ENCODE assay signal across 8 cellular contexts in genomic region chr1:5915587-5916571, GRCh38.
A peak's percentile ranks its signal among the peaks of the same experiment; 100 is the strongest.
DNase-seq lines count a peak whose midpoint lies in the region; ATAC-seq and TF ChIP-seq lines count a peak whose summit lies in the region.

No MANE protein-coding gene starts in this region.

- H3K9me3 ChIP-seq in HEK293 (ENCODE audit: control insufficient read depth, insufficient read depth, low read depth, low read length) (no peaks in the 10 kb centered on the region), lower lobe of right lung (no peaks in the 10 kb centered on the region), thyroid gland (no peaks in the 10 kb centered on the region), MG63 (no peaks in the 10 kb centered on the region)

- no peaks in the 10 kb centered on the region for H3K4me1 ChIP-seq in HEK293 (ENCODE audit: control insufficient read depth, insufficient read depth, low read length)
- peaks cover 6% of the 10 kb centered on the region for H3K4me1 ChIP-seq in lower lobe of right lung
- peaks cover 0 to 5% of the 10 kb centered on the region in 2 donors for H3K4me1 ChIP-seq in thyroid gland

- ATAC-seq in lower lobe of right lung: peak in 1 of 2 donors; percentile 46

- no peaks in the 10 kb centered on the region for H3K27me3 Mint-ChIP-seq in T-helper 1 cell treated with Interleukin-12 subunit alpha and Interleukin-12 subunit beta and Interleukin-4 antibody, amounts not matched to agents 30 μg/mL and 1 μg/mL, for 36 hours (ENCODE audit: low read depth)

- H3K9me3 Mint-ChIP-seq in T-helper 1 cell treated with Interleukin-12 subunit alpha and Interleukin-12 subunit beta and Interleukin-4 antibody, amounts not matched to agents 30 μg/mL and 1 μg/mL, for 36 hours: no peaks in the 10 kb centered on the region

- POLR2A ChIA-PET in HEK293 (lab: Yijun Ruan, JAX): no interaction called here

- H3K4me3 ChIP-seq in HEK293 (ENCODE audit: low read depth, low read length) (no peak overlapping the region), lower lobe of right lung (no peak overlapping the region), thyroid gland (replicated peaks in 1 of 3) (no peak overlapping the region), MG63 (no peak overlapping the region)

- H3K27me3 ChIP-seq in lower lobe of right lung (ENCODE audit: low read depth): no peaks in the 10 kb centered on the region
- H3K27me3 ChIP-seq in thyroid gland: no peaks in the 10 kb centered on the region
- no peaks in the 10 kb centered on the region for H3K27me3 ChIP-seq in MG63

- no peak for TF ChIP-seq POLR2A in thyroid gland (IDR thresholded peaks at IDR 0.05)

- peaks cover 6% of the 10 kb centered on the region for H3K4me1 Mint-ChIP-seq in T-helper 1 cell treated with Interleukin-12 subunit alpha and Interleukin-12 subunit beta and Interleukin-4 antibody, amounts not matched to agents 30 μg/mL and 1 μg/mL, for 36 hours (ENCODE audit: low read depth)

- peak; percentile 6 for DNase-seq in COR-L47 (lab: John Stamatoyannopoulos, UW)
- peak; percentile 51 for DNase-seq in dedifferentiated amniotic fluid mesenchymal stem cell (ENCODE audit: extremely low spot score)
- DNase-seq in lower lobe of right lung: no peak
- peak; percentile 43 to 44 for DNase-seq in thyroid gland
- no peak for DNase-seq in HK-2 (ENCODE audit: unreplicated experiment)
- no peak for DNase-seq in MG63

- no peaks in the 10 kb centered on the region for H3K36me3 Mint-ChIP-seq in T-helper 1 cell treated with Interleukin-12 subunit alpha and Interleukin-12 subunit beta and Interleukin-4 antibody, amounts not matched to agents 30 μg/mL and 1 μg/mL, for 36 hours (ENCODE audit: low read depth)

- 37 to 54% methylated on average over 7 to 11 of the region's 11 CpGs for WGBS in thyroid gland, 2 donors

- H3K27ac ChIP-seq in HEK293 (ENCODE audit: extremely low read depth, low read depth, low read length): no peak overlapping the region
- no peak overlapping the region for H3K27ac ChIP-seq in lower lobe of right lung
- H3K27ac ChIP-seq in thyroid gland: no peak overlapping the region

- H3K36me3 ChIP-seq in HEK293 (ENCODE audit: control insufficient read depth in 2 of 2, insufficient read depth in 1 of 2, low read length in 2 of 2): no peaks in the 10 kb centered on the region
- H3K36me3 ChIP-seq in lower lobe of right lung: peaks cover 3% of the 10 kb centered on the region
- no peaks in the 10 kb centered on the region for H3K36me3 ChIP-seq in thyroid gland
- H3K36me3 ChIP-seq in MG63: no peaks in the 10 kb centered on the region

- no peak overlapping the region for H3K4me3 Mint-ChIP-seq in T-helper 1 cell treated with Interleukin-12 subunit alpha and Interleukin-12 subunit beta and Interleukin-4 antibody, amounts not matched to agents 30 μg/mL and 1 μg/mL, for 36 hours

- CTCF ChIA-PET in HEK293 (lab: Yijun Ruan, JAX): interaction anchor here (0.7 to 1.6 kb wide), 7 partner anchors 9 to 1487 kb away, joined by 3 to 11 read pairs (median 3); no protein-coding TSS in a partner anchor

- H3K27ac Mint-ChIP-seq in T-helper 1 cell treated with Interleukin-12 subunit alpha and Interleukin-12 subunit beta and Interleukin-4 antibody, amounts not matched to agents 30 μg/mL and 1 μg/mL, for 36 hours: peak overlapping the region; percentile 54

- TF ChIP-seq CTCF in HEK293 (tag by site-specific recombination; IDR thresholded peaks at IDR 0.05): peak; percentile 38; the same call in 1 of the 2 replicates
- TF ChIP-seq CTCF in lower lobe of right lung (IDR thresholded peaks at IDR 0.05): peak; percentile 65
- peak in 5 of 6 experiments; percentile 25 to 69 (median 64) for TF ChIP-seq CTCF in thyroid gland (IDR thresholded peaks at IDR 0.05)

- intact Hi-C loops in lower lobe of right lung (cut with DNase I): no loop called here
- intact Hi-C loops in thyroid gland (cut with DNase I): no loop called here

TF ChIP-seq in HEK293, 187 proteins besides CTCF, POLR2A, EP300 and RAD21:
- no peak for TF ChIP-seq ZNF658 (tag by site-specific recombination; IDR thresholded peaks at IDR 0.05)
- no peak for TF ChIP-seq ZSCAN16 (tag by site-specific recombination; IDR thresholded peaks at IDR 0.05)
- TF ChIP-seq ZNF214 (tag by site-specific recombination; IDR thresholded peaks at IDR 0.05; ENCODE audit: borderline replicate concordance): no peak
- peak; percentile 62 for TF ChIP-seq ZNF654 (tag by site-specific recombination; IDR thresholded peaks at IDR 0.05; ENCODE audit: low read depth)
- TF ChIP-seq, protein P1, sequence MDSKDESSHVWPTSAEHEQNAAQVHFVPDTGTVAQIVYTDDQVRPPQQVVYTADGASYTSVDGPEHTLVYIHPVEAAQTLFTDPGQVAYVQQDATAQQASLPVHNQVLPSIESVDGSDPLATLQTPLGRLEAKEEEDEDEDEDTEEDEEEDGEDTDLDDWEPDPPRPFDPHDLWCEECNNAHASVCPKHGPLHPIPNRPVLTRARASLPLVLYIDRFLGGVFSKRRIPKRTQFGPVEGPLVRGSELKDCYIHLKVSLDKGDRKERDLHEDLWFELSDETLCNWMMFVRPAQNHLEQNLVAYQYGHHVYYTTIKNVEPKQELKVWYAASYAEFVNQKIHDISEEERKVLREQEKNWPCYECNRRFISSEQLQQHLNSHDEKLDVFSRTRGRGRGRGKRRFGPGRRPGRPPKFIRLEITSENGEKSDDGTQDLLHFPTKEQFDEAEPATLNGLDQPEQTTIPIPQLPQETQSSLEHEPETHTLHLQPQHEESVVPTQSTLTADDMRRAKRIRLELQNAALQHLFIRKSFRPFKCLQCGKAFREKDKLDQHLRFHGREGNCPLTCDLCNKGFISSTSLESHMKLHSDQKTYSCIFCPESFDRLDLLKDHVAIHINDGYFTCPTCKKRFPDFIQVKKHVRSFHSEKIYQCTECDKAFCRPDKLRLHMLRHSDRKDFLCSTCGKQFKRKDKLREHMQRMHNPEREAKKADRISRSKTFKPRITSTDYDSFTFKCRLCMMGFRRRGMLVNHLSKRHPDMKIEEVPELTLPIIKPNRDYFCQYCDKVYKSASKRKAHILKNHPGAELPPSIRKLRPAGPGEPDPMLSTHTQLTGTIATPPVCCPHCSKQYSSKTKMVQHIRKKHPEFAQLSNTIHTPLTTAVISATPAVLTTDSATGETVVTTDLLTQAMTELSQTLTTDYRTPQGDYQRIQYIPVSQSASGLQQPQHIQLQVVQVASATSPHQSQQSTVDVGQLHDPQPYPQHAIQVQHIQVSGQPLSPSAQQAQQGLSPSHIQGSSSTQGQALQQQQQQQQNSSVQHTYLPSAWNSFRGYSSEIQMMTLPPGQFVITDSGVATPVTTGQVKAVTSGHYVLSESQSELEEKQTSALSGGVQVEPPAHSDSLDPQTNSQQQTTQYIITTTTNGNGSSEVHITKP (tag by site-specific recombination; IDR thresholded peaks at IDR 0.05): peak; percentile 59
- no peak for TF ChIP-seq ZNF23 (tag by site-specific recombination; IDR thresholded peaks at IDR 0.05; ENCODE audit: borderline replicate concordance)
- 0 out of 2 replicates have a peak, but pooled peaks have one; percentile 20 for TF ChIP-seq ZNF341 (tag by site-specific recombination; IDR thresholded peaks at IDR 0.05; ENCODE audit: low read depth)
- no peak for TF ChIP-seq ZNF138 (tag by site-specific recombination; IDR thresholded peaks at IDR 0.05; ENCODE audit: borderline replicate concordance)
- TF ChIP-seq, protein P2, sequence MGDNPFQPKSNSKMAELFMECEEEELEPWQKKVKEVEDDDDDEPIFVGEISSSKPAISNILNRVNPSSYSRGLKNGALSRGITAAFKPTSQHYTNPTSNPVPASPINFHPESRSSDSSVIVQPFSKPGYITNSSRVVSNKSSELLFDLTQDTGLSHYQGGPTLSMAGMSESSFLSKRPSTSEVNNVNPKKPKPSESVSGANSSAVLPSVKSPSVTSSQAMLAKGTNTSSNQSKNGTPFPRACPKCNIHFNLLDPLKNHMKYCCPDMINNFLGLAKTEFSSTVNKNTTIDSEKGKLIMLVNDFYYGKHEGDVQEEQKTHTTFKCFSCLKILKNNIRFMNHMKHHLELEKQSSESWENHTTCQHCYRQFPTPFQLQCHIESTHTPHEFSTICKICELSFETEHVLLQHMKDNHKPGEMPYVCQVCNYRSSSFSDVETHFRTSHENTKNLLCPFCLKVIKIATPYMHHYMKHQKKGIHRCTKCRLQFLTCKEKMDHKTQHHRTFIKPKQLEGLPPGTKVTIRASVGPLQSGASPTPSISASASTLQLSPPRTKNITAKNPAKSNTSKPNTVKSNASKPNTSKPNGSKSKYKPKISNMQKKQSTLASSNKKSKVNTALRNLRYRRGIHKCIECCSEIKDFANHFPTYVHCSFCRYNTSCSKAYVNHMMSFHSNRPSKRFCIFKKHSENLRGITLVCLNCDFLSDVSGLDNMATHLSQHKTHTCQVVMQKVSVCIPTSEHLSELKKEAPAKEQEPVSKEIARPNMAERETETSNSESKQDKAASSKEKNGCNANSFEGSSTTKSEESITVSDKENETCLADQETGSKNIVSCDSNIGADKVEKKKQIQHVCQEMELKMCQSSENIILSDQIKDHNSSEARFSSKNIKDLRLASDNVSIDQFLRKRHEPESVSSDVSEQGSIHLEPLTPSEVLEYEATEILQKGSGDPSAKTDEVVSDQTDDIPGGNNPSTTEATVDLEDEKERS (tag by site-specific recombination; IDR thresholded peaks at IDR 0.05): no peak
- TF ChIP-seq MEIS1 (CRISPR knock-in tag; IDR thresholded peaks at IDR 0.05; ENCODE audit: borderline replicate concordance): no peak
- no peak for TF ChIP-seq ZBTB26 (tag by site-specific recombination; optimal IDR thresholded peaks at IDR 0.05)
- TF ChIP-seq ZNF184 (tag by site-specific recombination; IDR thresholded peaks at IDR 0.05): no peak

Comparison
In these comparisons a context has a peak if more than half of its experiments do, and no peak if none do; other contexts are left out.
1. DNase-seq: peak in COR-L47 (single experiment), dedifferentiated amniotic fluid mesenchymal stem cell (single experiment) and thyroid gland (2 of 2); none in lower lobe of right lung (single experiment), HK-2 (single experiment) and MG63 (single experiment).
2. Peak in every context shown above with its lines, with median percentiles within 50 percentile points of each other: CTCF ChIP-seq.